In the genomic region with DNA sequence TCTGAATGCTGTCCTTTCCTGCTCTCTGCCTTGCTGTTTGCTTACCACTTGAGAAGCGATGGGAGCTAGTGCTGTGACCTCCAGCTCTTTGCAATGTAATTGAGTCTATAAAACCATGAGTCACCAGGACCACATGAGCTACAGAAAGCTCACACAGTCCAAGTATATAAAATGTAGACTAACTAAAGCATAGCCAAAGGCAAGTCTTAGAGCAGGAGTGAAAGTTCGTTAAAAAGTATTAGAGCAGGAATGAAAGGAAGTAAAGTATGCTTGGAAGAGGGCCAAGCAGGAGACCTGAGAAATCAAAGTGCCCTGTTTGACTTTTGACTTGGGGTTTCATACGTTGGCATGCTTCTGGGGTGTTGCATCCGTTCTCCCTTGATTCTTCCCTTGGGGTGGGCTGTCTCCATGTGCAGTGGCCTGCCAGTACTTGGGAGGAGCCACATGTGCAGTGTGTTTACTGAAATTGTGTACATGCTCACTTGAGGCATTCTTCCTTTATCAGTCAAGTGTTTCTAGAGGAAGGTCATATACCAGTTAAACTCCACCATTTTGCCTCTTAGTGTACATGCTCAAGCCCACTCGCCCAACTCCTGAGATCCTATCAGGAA, we compare ENCODE assay signal across 1 cellular context.
TF ChIP-seq lines count a peak whose summit lies in the region.

No MANE protein-coding gene starts in this region.

TF ChIP-seq in K562, 482 proteins besides CTCF, POLR2A, EP300 and RAD21 (continues in another document):
- TF ChIP-seq, protein P1, sequence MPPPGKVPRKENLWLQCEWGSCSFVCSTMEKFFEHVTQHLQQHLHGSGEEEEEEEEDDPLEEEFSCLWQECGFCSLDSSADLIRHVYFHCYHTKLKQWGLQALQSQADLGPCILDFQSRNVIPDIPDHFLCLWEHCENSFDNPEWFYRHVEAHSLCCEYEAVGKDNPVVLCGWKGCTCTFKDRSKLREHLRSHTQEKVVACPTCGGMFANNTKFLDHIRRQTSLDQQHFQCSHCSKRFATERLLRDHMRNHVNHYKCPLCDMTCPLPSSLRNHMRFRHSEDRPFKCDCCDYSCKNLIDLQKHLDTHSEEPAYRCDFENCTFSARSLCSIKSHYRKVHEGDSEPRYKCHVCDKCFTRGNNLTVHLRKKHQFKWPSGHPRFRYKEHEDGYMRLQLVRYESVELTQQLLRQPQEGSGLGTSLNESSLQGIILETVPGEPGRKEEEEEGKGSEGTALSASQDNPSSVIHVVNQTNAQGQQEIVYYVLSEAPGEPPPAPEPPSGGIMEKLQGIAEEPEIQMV (tag; conservative IDR thresholded peaks at IDR 0.05; ENCODE audit: low read depth) = no peak
- TF ChIP-seq KDM2B (CRISPR knock-in tag; IDR thresholded peaks at IDR 0.05) (no peak), COPS2 (conservative IDR thresholded peaks at IDR 0.05) (no peak), JUND (IDR thresholded peaks at IDR 0.05; ENCODE audit: borderline replicate concordance, low read depth, low read length) (peak; percentile 78; the same call in 1 of the 2 replicates), JUND (tag; IDR thresholded peaks at IDR 0.05; ENCODE audit: borderline replicate concordance, low read depth, low read length) (no peak; the same call in 2 of the 3 replicates), SRSF3 (IDR thresholded peaks at IDR 0.05; ENCODE audit: insufficient read depth, low read length) (no peak), ELF2 (CRISPR knock-in tag; IDR thresholded peaks at IDR 0.05) (no peak), ZNF311 (CRISPR knock-in tag; IDR thresholded peaks at IDR 0.05) (no peak), RBM34 (IDR thresholded peaks at IDR 0.05; ENCODE audit: borderline replicate concordance, insufficient read depth, low read length) (no peak), SMAD2 (IDR thresholded peaks at IDR 0.05; ENCODE audit: low read depth, low read length) (no peak), ASH1L (IDR thresholded peaks at IDR 0.05; ENCODE audit: borderline replicate concordance, low read depth, partially characterized antibody) (no peak), MCM3 (IDR thresholded peaks at IDR 0.05) (no peak), ZNF12 (CRISPR knock-in tag; IDR thresholded peaks at IDR 0.05) (no peak), ZNF165 (CRISPR knock-in tag; IDR thresholded peaks at IDR 0.05; ENCODE audit: borderline replicate concordance) (0 out of 2 replicates have a peak, but pooled peaks have one; percentile 50), HDAC8 (tag; IDR thresholded peaks at IDR 0.05) (no peak), ZNF174 (CRISPR knock-in tag; IDR thresholded peaks at IDR 0.05) (no peak), CREM (IDR thresholded peaks at IDR 0.05; ENCODE audit: low read depth) (no peak), POLR2B (IDR thresholded peaks at IDR 0.05; ENCODE audit: low read depth, partially characterized antibody) (no peak), GABPA (tag; conservative IDR thresholded peaks at IDR 0.05; ENCODE audit: low read depth) (no peak), ZNF766 (CRISPR knock-in tag; conservative IDR thresholded peaks at IDR 0.05) (peak; percentile 56; the same call in 1 of the 2 replicates), GTF2F1 (IDR thresholded peaks at IDR 0.05; ENCODE audit: low read depth, low read length) (no peak), STAT5A (IDR thresholded peaks at IDR 0.05; ENCODE audit: borderline replicate concordance, low read length) (no peak), CCAR2 (IDR thresholded peaks at IDR 0.05; ENCODE audit: low read depth, low read length) (no peak), NCOR1 (IDR thresholded peaks at IDR 0.05) (no peak)
- TF ChIP-seq, protein P2, sequence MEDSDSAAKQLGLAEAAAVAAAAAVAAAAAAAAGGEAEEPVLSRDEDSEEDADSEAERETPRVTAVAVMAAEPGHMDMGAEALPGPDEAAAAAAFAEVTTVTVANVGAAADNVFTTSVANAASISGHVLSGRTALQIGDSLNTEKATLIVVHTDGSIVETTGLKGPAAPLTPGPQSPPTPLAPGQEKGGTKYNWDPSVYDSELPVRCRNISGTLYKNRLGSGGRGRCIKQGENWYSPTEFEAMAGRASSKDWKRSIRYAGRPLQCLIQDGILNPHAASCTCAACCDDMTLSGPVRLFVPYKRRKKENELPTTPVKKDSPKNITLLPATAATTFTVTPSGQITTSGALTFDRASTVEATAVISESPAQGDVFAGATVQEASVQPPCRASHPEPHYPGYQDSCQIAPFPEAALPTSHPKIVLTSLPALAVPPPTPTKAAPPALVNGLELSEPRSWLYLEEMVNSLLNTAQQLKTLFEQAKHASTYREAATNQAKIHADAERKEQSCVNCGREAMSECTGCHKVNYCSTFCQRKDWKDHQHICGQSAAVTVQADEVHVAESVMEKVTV (CRISPR knock-in tag; IDR thresholded peaks at IDR 0.05) = no peak
- TF ChIP-seq, protein P3, sequence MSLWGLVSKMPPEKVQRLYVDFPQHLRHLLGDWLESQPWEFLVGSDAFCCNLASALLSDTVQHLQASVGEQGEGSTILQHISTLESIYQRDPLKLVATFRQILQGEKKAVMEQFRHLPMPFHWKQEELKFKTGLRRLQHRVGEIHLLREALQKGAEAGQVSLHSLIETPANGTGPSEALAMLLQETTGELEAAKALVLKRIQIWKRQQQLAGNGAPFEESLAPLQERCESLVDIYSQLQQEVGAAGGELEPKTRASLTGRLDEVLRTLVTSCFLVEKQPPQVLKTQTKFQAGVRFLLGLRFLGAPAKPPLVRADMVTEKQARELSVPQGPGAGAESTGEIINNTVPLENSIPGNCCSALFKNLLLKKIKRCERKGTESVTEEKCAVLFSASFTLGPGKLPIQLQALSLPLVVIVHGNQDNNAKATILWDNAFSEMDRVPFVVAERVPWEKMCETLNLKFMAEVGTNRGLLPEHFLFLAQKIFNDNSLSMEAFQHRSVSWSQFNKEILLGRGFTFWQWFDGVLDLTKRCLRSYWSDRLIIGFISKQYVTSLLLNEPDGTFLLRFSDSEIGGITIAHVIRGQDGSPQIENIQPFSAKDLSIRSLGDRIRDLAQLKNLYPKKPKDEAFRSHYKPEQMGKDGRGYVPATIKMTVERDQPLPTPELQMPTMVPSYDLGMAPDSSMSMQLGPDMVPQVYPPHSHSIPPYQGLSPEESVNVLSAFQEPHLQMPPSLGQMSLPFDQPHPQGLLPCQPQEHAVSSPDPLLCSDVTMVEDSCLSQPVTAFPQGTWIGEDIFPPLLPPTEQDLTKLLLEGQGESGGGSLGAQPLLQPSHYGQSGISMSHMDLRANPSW (CRISPR knock-in tag; IDR thresholded peaks at IDR 0.05) = no peak
- TF ChIP-seq, protein P4, sequence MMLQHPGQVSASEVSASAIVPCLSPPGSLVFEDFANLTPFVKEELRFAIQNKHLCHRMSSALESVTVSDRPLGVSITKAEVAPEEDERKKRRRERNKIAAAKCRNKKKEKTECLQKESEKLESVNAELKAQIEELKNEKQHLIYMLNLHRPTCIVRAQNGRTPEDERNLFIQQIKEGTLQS (IDR thresholded peaks at IDR 0.05) = peak; percentile 72
- TF ChIP-seq, protein P4 (CRISPR knock-in tag; conservative IDR thresholded peaks at IDR 0.05) = no peak
- TF ChIP-seq, protein P5, sequence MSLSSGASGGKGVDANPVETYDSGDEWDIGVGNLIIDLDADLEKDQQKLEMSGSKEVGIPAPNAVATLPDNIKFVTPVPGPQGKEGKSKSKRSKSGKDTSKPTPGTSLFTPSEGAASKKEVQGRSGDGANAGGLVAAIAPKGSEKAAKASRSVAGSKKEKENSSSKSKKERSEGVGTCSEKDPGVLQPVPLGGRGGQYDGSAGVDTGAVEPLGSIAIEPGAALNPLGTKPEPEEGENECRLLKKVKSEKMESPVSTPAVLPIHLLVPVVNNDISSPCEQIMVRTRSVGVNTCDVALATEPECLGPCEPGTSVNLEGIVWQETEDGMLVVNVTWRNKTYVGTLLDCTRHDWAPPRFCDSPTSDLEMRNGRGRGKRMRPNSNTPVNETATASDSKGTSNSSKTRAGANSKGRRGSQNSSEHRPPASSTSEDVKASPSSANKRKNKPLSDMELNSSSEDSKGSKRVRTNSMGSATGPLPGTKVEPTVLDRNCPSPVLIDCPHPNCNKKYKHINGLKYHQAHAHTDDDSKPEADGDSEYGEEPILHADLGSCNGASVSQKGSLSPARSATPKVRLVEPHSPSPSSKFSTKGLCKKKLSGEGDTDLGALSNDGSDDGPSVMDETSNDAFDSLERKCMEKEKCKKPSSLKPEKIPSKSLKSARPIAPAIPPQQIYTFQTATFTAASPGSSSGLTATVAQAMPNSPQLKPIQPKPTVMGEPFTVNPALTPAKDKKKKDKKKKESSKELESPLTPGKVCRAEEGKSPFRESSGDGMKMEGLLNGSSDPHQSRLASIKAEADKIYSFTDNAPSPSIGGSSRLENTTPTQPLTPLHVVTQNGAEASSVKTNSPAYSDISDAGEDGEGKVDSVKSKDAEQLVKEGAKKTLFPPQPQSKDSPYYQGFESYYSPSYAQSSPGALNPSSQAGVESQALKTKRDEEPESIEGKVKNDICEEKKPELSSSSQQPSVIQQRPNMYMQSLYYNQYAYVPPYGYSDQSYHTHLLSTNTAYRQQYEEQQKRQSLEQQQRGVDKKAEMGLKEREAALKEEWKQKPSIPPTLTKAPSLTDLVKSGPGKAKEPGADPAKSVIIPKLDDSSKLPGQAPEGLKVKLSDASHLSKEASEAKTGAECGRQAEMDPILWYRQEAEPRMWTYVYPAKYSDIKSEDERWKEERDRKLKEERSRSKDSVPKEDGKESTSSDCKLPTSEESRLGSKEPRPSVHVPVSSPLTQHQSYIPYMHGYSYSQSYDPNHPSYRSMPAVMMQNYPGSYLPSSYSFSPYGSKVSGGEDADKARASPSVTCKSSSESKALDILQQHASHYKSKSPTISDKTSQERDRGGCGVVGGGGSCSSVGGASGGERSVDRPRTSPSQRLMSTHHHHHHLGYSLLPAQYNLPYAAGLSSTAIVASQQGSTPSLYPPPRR (CRISPR knock-in tag; IDR thresholded peaks at IDR 0.05; ENCODE audit: borderline replicate concordance) = no peak
- TF ChIP-seq, protein P6, sequence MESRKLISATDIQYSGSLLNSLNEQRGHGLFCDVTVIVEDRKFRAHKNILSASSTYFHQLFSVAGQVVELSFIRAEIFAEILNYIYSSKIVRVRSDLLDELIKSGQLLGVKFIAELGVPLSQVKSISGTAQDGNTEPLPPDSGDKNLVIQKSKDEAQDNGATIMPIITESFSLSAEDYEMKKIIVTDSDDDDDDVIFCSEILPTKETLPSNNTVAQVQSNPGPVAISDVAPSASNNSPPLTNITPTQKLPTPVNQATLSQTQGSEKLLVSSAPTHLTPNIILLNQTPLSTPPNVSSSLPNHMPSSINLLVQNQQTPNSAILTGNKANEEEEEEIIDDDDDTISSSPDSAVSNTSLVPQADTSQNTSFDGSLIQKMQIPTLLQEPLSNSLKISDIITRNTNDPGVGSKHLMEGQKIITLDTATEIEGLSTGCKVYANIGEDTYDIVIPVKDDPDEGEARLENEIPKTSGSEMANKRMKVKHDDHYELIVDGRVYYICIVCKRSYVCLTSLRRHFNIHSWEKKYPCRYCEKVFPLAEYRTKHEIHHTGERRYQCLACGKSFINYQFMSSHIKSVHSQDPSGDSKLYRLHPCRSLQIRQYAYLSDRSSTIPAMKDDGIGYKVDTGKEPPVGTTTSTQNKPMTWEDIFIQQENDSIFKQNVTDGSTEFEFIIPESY (CRISPR knock-in tag; IDR thresholded peaks at IDR 0.05) = no peak
- TF ChIP-seq, protein P7, sequence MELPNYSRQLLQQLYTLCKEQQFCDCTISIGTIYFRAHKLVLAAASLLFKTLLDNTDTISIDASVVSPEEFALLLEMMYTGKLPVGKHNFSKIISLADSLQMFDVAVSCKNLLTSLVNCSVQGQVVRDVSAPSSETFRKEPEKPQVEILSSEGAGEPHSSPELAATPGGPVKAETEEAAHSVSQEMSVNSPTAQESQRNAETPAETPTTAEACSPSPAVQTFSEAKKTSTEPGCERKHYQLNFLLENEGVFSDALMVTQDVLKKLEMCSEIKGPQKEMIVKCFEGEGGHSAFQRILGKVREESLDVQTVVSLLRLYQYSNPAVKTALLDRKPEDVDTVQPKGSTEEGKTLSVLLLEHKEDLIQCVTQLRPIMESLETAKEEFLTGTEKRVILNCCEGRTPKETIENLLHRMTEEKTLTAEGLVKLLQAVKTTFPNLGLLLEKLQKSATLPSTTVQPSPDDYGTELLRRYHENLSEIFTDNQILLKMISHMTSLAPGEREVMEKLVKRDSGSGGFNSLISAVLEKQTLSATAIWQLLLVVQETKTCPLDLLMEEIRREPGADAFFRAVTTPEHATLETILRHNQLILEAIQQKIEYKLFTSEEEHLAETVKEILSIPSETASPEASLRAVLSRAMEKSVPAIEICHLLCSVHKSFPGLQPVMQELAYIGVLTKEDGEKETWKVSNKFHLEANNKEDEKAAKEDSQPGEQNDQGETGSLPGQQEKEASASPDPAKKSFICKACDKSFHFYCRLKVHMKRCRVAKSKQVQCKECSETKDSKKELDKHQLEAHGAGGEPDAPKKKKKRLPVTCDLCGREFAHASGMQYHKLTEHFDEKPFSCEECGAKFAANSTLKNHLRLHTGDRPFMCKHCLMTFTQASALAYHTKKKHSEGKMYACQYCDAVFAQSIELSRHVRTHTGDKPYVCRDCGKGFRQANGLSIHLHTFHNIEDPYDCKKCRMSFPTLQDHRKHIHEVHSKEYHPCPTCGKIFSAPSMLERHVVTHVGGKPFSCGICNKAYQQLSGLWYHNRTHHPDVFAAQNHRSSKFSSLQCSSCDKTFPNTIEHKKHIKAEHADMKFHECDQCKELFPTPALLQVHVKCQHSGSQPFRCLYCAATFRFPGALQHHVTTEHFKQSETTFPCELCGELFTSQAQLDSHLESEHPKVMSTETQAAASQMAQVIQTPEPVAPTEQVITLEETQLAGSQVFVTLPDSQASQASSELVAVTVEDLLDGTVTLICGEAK (IDR thresholded peaks at IDR 0.05) = no peak
- TF ChIP-seq, protein P7 (CRISPR knock-in tag; IDR thresholded peaks at IDR 0.05) = no peak
